Comparison of ENCODE assay signal across 11 cellular contexts in the genomic region with DNA sequence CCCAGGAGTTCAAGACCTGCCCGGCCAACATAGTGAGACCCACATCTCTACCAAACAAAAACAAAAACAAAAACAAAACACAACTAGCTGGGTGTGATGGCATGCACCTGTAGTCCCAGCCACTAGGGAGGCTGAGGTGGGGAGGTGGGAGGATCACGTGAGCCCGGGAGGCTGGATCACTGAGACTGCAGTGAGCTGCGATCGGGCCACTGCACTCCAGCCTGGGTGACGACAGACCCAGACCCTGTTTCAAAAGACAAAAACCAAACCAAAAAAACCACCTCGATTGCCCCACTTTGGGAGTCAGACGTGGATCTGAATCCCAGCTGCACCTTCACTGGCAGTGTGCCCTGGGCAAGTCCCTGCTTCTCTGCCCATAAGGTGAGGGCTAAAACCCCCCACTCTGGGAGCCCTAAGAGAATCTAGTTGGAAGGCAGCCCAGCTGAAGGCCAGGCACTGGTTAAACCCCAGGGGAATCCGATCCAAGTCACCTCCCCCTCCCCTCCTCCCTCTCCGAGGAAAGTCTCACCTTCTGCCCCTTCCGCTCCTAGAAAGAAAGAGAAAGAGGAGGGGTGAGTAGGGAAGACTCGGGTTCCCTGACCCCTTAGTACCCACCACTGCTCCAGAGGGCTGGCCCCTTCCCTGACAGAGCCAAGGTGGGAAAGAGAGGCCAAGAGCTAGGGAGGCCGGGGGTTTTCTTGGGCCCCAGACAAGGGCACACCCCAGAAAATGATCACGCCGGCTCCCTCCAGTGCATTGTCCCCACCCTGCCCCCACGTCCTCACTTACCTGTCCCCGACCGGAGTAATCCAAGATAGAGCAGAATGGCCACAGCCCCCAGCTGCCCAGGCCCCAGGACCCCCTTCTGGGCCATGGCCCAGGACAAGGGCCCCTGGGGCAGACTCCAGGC. TPM values are rescaled to one million over a fixed set of nuclear protein-coding genes. Genes with fewer than 3 reads are reported as not detected.
DNase-seq lines count a peak whose midpoint lies in the region; ATAC-seq, FAIRE-seq and TF ChIP-seq lines count a peak whose summit lies in the region.
"Had no signal": no experiment of that assay in that cellular context is flagged by ENCODE, and none has a peak within 500 bp of the region (broad histone marks: within the 10 kb centered on the region; RNA-seq: fewer than 3 reads in every experiment).

No MANE protein-coding gene starts in this region.

- H3K4me3 ChIP-seq in pancreas = peak overlapping the region; percentile 56 to 87 (median 72)
- H3K4me3 ChIP-seq: adrenal gland had no signal

- no peak for FAIRE-seq in pancreas (lab: Jason Lieb, UNC)

- peak; percentile 30 for ATAC-seq in esophagus mucosa
- peak; percentile 47 to 55 (median 49) for ATAC-seq in pancreas
- no peak for ATAC-seq in Right ventricle myocardium superior (ENCODE audit: poor library complexity)
- no peak for ATAC-seq in GM19324 (IDR thresholded peaks at IDR 0.05; ENCODE audit: low FRiP score, unreplicated experiment)

- no peaks in the 10 kb centered on the region for H3K27me3 ChIP-seq in pancreas
- H3K27me3 ChIP-seq: adrenal gland had no signal

- TF ChIP-seq CTCF in pancreas (IDR thresholded peaks at IDR 0.05) = peak in 1 of 4 donors; percentile 15

- H3K9me3 ChIP-seq in ES-I3 (ENCODE audit: control insufficient read depth, insufficient read depth, low read length) = no peaks in the 10 kb centered on the region
- H3K9me3 ChIP-seq in pancreas = no peaks in the 10 kb centered on the region
- H3K9me3 ChIP-seq: adrenal gland had no signal

- DNase-seq in NCI-H2227 treated with DMSO at 0.1 percent for 48 hours (lab: John Stamatoyannopoulos, UW) (peak; percentile 13), pancreas (peak in 5 of 6 donors; percentile 74 to 87 (median 79)), OCI-M1 (lab: John Stamatoyannopoulos, UW) (no peak), Right ventricle myocardium superior (no peak), occipital lobe (lab: John Stamatoyannopoulos, UW) (no peak)
- DNase-seq: activated CD4-positive, CD25-positive, alpha-beta regulatory T cell had no signal

- H3K27ac ChIP-seq in pancreas = peak overlapping the region; percentile 89 to 98 (median 94)

- peak overlapping the region; percentile 58 for H3K9ac ChIP-seq in ES-I3 (ENCODE audit: low read depth, low read length)

- WGBS in pancreas, 2 donors = 6 to 9% methylated on average over 16 to 18 of the region's 18 CpGs

- intact Hi-C loops in pancreas (cut with DNase I) (no loop called here), Right ventricle myocardium superior (cut with DNase I) (no loop called here)

- H3K36me3 ChIP-seq in ES-I3 (ENCODE audit: insufficient read depth, low read length) (no peaks in the 10 kb centered on the region), pancreas (peaks cover 0 to 11% (median 6%) of the 10 kb centered on the region in 3 donors)

- H3K4me1 ChIP-seq in ES-I3 (ENCODE audit: insufficient read depth, low read length) = peaks cover 28% of the 10 kb centered on the region
- H3K4me1 ChIP-seq in pancreas = peaks cover 30 to 53% (median 49%) of the 10 kb centered on the region in 3 donors

RNA-seq across cellular contexts. Expression of a gene that starts 0.6 kb away (rescaled TPM):
- total RNA-seq in esophagus mucosa = 59.3 TPM
- 10 to 100 TPM; 32.5 to 89.3 (median 53.8) TPM for total RNA-seq in pancreas
- 10 to 100 TPM; 69.8 to 70.6 TPM for polyA plus RNA-seq in pancreas
- not detected for total RNA-seq in Right ventricle myocardium superior
- total RNA-seq in occipital lobe = not detected
- total RNA-seq: M059J had no signal

RNA-seq across cellular contexts. Expression of a gene that starts 15.0 kb away (rescaled TPM):
- total RNA-seq in esophagus mucosa (1.5 TPM), pancreas (1 to 10 TPM in 2 of 6 donors, under 1 TPM in 4; 0.14 to 3.1 (median 0.79) TPM), Right ventricle myocardium superior (2.2 TPM), occipital lobe (not detected)
- 1 to 10 TPM; 1.9 to 2.7 TPM for polyA plus RNA-seq in pancreas

RNA-seq across cellular contexts. Expression of a gene that starts 17.4 kb away (rescaled TPM):
- total RNA-seq in esophagus mucosa = 25.5 TPM
- total RNA-seq in pancreas = 10 to 100 TPM; 31.5 to 40.7 (median 37.6) TPM
- polyA plus RNA-seq in pancreas = 10 to 100 TPM; 56.0 to 71.7 TPM
- total RNA-seq in Right ventricle myocardium superior = 60.3 TPM
- 41.2 TPM for total RNA-seq in occipital lobe

RNA-seq across cellular contexts. Expression of a gene that starts 26.7 kb away (rescaled TPM):
- 21.5 TPM for total RNA-seq in esophagus mucosa
- 10 to 100 TPM; 25.7 to 64.2 (median 37.0) TPM for total RNA-seq in pancreas
- polyA plus RNA-seq in pancreas = 10 to 100 TPM; 27.4 to 30.7 TPM
- 84.3 TPM for total RNA-seq in Right ventricle myocardium superior
- total RNA-seq in occipital lobe = 12.6 TPM

RNA-seq across cellular contexts. Expression of a gene that starts 40.3 kb away (rescaled TPM):
- total RNA-seq in esophagus mucosa = 22.3 TPM
- total RNA-seq in pancreas = 10 to 100 TPM; 37.7 to 54.3 (median 49.7) TPM
- polyA plus RNA-seq in pancreas = 10 to 100 TPM; 50.2 to 90.9 TPM
- 40.0 TPM for total RNA-seq in Right ventricle myocardium superior
- 30.7 TPM for total RNA-seq in occipital lobe

Comparison
In these comparisons a context has a peak if more than half of its experiments do, and no peak if none do; other contexts are left out.
1. DNase-seq: peak in NCI-H2227 treated with DMSO at 0.1 percent for 48 hours (single experiment) and pancreas (5 of 6); none in OCI-M1 (single experiment), Right ventricle myocardium superior (single experiment) and occipital lobe (single experiment).
2. ATAC-seq: peak in esophagus mucosa (single experiment) and pancreas (4 of 4); none in Right ventricle myocardium superior (single experiment) and GM19324 (single experiment).
3. RNA of a gene that starts 0.6 kb away (total RNA-seq): 32.5 to 89.3 TPM in pancreas and 59.3 TPM in esophagus mucosa (single experiment); not detected in Right ventricle myocardium superior (single experiment) and not detected in occipital lobe (single experiment); every median in the first group is over 10 times any median in the second.